Comparison of ENCODE assay signal across 9 cellular contexts in genomic region chr16:88591577-88592021, GRCh38. TPM values are rescaled to one million over a fixed set of nuclear protein-coding genes. Genes with fewer than 3 reads are reported as not detected.
DNase-seq lines count a peak whose midpoint lies in the region; ATAC-seq and TF ChIP-seq lines count a peak whose summit lies in the region.
"Had no signal": no experiment of that assay in that cellular context is flagged by ENCODE, and none has a peak within 500 bp of the region (broad histone marks: within the 10 kb centered on the region; RNA-seq: fewer than 3 reads in every experiment).

No MANE protein-coding gene starts in this region.

- DNase-seq in AG09319 (ENCODE audit: extremely low read depth, low read depth) (peak; percentile 5), memory B cell (ENCODE audit: low spot score in 2 of 2) (peak in 1 of 2 donors; percentile 20), foreskin fibroblast (no peak)
- peak; percentile 48 for DNase-seq in activated CD4-positive, alpha-beta memory T cell treated with anti-CD3 and anti-CD28 coated beads, Interleukin-2, amount 10 ng/mL, durations not matched to agents 7 days and 5 days
- no peak for DNase-seq in NK-92 treated with Interleukin-12 subunit alpha and Interleukin-12 subunit beta, amount 100 ng/mL, for 24 hours (lab: John Stamatoyannopoulos, UW)

- peak overlapping the region; percentile 76 for H3K27ac Mint-ChIP-seq in activated CD4-positive, alpha-beta memory T cell treated with anti-CD3 and anti-CD28 coated beads, Interleukin-2, amount 10 ng/mL, durations not matched to agents 7 days and 5 days
- H3K27ac Mint-ChIP-seq in memory B cell: no peak overlapping the region

- no peaks in the 10 kb centered on the region for H3K9me3 ChIP-seq in HEK293 (ENCODE audit: control insufficient read depth, insufficient read depth, low read depth, low read length)

- no peak overlapping the region for H3K27ac ChIP-seq in HEK293 (ENCODE audit: extremely low read depth, low read depth, low read length)

- ATAC-seq in memory B cell (ENCODE audit: low read depth) (peak; percentile 91), GM21786 (IDR thresholded peaks at IDR 0.05; ENCODE audit: unreplicated experiment) (no peak), HG02763 (IDR thresholded peaks at IDR 0.05; ENCODE audit: unreplicated experiment) (no peak)

- TF ChIP-seq CTCF in AG09319 (IDR thresholded peaks at IDR 0.05; ENCODE audit: low read depth, low read length) (no peak), HEK293 (tag by site-specific recombination; IDR thresholded peaks at IDR 0.05) (no peak), foreskin fibroblast (IDR thresholded peaks at IDR 0.05; ENCODE audit: low read depth, low read length) (no peak)

- no peaks in the 10 kb centered on the region for H3K27me3 Mint-ChIP-seq in activated CD4-positive, alpha-beta memory T cell treated with anti-CD3 and anti-CD28 coated beads, Interleukin-2, amount 10 ng/mL, durations not matched to agents 7 days and 5 days
- no peaks in the 10 kb centered on the region for H3K27me3 Mint-ChIP-seq in memory B cell

- no peaks in the 10 kb centered on the region for H3K9me3 Mint-ChIP-seq in activated CD4-positive, alpha-beta memory T cell treated with anti-CD3 and anti-CD28 coated beads, Interleukin-2, amount 10 ng/mL, durations not matched to agents 7 days and 5 days
- H3K9me3 Mint-ChIP-seq in memory B cell: no peaks in the 10 kb centered on the region

- POLR2A ChIA-PET in HEK293 (lab: Yijun Ruan, JAX): interaction anchor here (0.6 to 0.7 kb wide), 2 partner anchors 31 to 102 kb away, joined by 3 read pairs; no protein-coding TSS in a partner anchor
- POLR2A ChIA-PET in activated CD4-positive, alpha-beta memory T cell treated with anti-CD3 and anti-CD28 coated beads, Interleukin-2, amount 10 ng/mL, durations not matched to agents 7 days and 5 days (lab: Charles Lee): interaction anchor here (5.1 kb wide), 1 partner anchor 21 kb away, joined by 30 read pairs; the partner anchor contains the start of gene ZC3H18

- peak overlapping the region; percentile 40 for H3K4me3 Mint-ChIP-seq in activated CD4-positive, alpha-beta memory T cell treated with anti-CD3 and anti-CD28 coated beads, Interleukin-2, amount 10 ng/mL, durations not matched to agents 7 days and 5 days
- peak overlapping the region; percentile 1 for H3K4me3 Mint-ChIP-seq in memory B cell

- peaks cover 17 to 66% of the 10 kb centered on the region in 2 experiments; a peak in 2 of 3 replicates for H3K36me3 ChIP-seq in HEK293 (ENCODE audit: control insufficient read depth in 2 of 2, insufficient read depth in 1 of 2, low read length in 2 of 2)

- H3K4me3 ChIP-seq in HEK293 (ENCODE audit: low read depth, low read length) (no peak overlapping the region), foreskin fibroblast (ENCODE audit: low read depth in 1 of 2, low read length in 2 of 2) (no peak overlapping the region)

- H3K36me3 Mint-ChIP-seq in activated CD4-positive, alpha-beta memory T cell treated with anti-CD3 and anti-CD28 coated beads, Interleukin-2, amount 10 ng/mL, durations not matched to agents 7 days and 5 days (ENCODE audit: low read depth): peaks cover 65% of the 10 kb centered on the region
- H3K36me3 Mint-ChIP-seq in memory B cell: peaks cover 30% of the 10 kb centered on the region

- no peaks in the 10 kb centered on the region for H3K4me1 ChIP-seq in HEK293 (ENCODE audit: control insufficient read depth, insufficient read depth, low read length)

- CTCF ChIA-PET in HEK293 (lab: Yijun Ruan, JAX): interaction anchor here (0.7 kb wide), 1 partner anchor 626 kb away, joined by 3 read pairs; the partner anchor contains the start of gene ZNF778
- CTCF ChIA-PET in activated CD4-positive, alpha-beta memory T cell treated with anti-CD3 and anti-CD28 coated beads, Interleukin-2, amount 10 ng/mL, durations not matched to agents 7 days and 5 days (lab: Charles Lee): interaction anchor here (1.0 kb wide), 1 partner anchor 19 kb away, joined by 3 read pairs; no protein-coding TSS in a partner anchor

- peaks cover 60% of the 10 kb centered on the region for H3K4me1 Mint-ChIP-seq in activated CD4-positive, alpha-beta memory T cell treated with anti-CD3 and anti-CD28 coated beads, Interleukin-2, amount 10 ng/mL, durations not matched to agents 7 days and 5 days
- peaks cover 12% of the 10 kb centered on the region for H3K4me1 Mint-ChIP-seq in memory B cell

TF ChIP-seq in HEK293, 187 proteins besides CTCF, POLR2A, EP300 and RAD21:
- TF ChIP-seq ZNF677 (tag by site-specific recombination; IDR thresholded peaks at IDR 0.05): no peak
- no peak for TF ChIP-seq ZNF2 (tag by site-specific recombination; IDR thresholded peaks at IDR 0.05)
- TF ChIP-seq ZNF223 (tag by site-specific recombination; IDR thresholded peaks at IDR 0.05): no peak
- TF ChIP-seq HOXD13 (CRISPR knock-in tag; IDR thresholded peaks at IDR 0.05; ENCODE audit: borderline replicate concordance): no peak
- TF ChIP-seq ZNF140 (tag by site-specific recombination; IDR thresholded peaks at IDR 0.05): no peak
- no peak for TF ChIP-seq ZBTB49 (tag by site-specific recombination; IDR thresholded peaks at IDR 0.05; ENCODE audit: low read depth)
- no peak for TF ChIP-seq ZNF214 (tag by site-specific recombination; IDR thresholded peaks at IDR 0.05; ENCODE audit: borderline replicate concordance)
- TF ChIP-seq ZFHX2 (tag by site-specific recombination; conservative IDR thresholded peaks at IDR 0.05): peak; percentile 87
- TF ChIP-seq EGR2 (tag by site-specific recombination; IDR thresholded peaks at IDR 0.05; ENCODE audit: low read depth): peak; percentile 80; the same call in 1 of the 2 replicates

RNA-seq across cellular contexts. Expression of gene ZC3H18, which starts 21.4 kb away (rescaled TPM):
- total RNA-seq in activated CD4-positive, alpha-beta memory T cell treated with anti-CD3 and anti-CD28 coated beads, Interleukin-2, amount 10 ng/mL, durations not matched to agents 7 days and 5 days: 10 to 100 TPM; 75.9 to 78.6 TPM

RNA-seq across cellular contexts. Expression of gene IL17C, which starts 46.8 kb away (rescaled TPM):
- total RNA-seq in activated CD4-positive, alpha-beta memory T cell treated with anti-CD3 and anti-CD28 coated beads, Interleukin-2, amount 10 ng/mL, durations not matched to agents 7 days and 5 days: under 1 TPM; 0.23 to 0.43 TPM
- total RNA-seq: glomerular endothelial cell had no signal

RNA-seq across cellular contexts. Expression of gene CYBA, which starts 59.3 kb away (rescaled TPM):
- 100 to 1,000 TPM; 580 to 588 TPM for total RNA-seq in activated CD4-positive, alpha-beta memory T cell treated with anti-CD3 and anti-CD28 coated beads, Interleukin-2, amount 10 ng/mL, durations not matched to agents 7 days and 5 days

Comparison
In these comparisons a context has a peak if more than half of its experiments do, and no peak if none do; other contexts are left out.
1. DNase-seq: peak in AG09319 (single experiment) and activated CD4-positive, alpha-beta memory T cell treated with anti-CD3 and anti-CD28 coated beads, Interleukin-2, amount 10 ng/mL, durations not matched to agents 7 days and 5 days (single experiment); none in foreskin fibroblast (0 of 2) and NK-92 treated with Interleukin-12 subunit alpha and Interleukin-12 subunit beta, amount 100 ng/mL, for 24 hours (single experiment).